ENCODE assay signal across 8 cellular contexts in genomic region chr9:136109351-136110081, GRCh38. TPM values are rescaled to one million over a fixed set of nuclear protein-coding genes. Genes with fewer than 3 reads are reported as not detected.
A peak's percentile ranks its signal among the peaks of the same experiment; 100 is the strongest.
DNase-seq lines count a peak whose midpoint lies in the region; ATAC-seq and TF ChIP-seq lines count a peak whose summit lies in the region.

No MANE protein-coding gene starts in this region.

- WGBS in mammary epithelial cell (ENCODE audit: low coverage, missing lambda C conversion rate), result 12% methylated on average over 6 of the region's 48 CpGs

- H3K9me3 ChIP-seq in mammary epithelial cell (replicated peaks; ENCODE audit: insufficient read depth, low read length), result no peaks in the 10 kb centered on the region

- no peaks in the 10 kb centered on the region for H3K27me3 ChIP-seq in mammary epithelial cell (ENCODE audit: insufficient read depth, low read length)

- dilution Hi-C loops in mammary epithelial cell (cut with HindIII; ENCODE audit: low sequenced_read_pairs), result loop anchor here (5.0 kb wide), 3 partner anchors 52 to 242 kb away; no protein-coding TSS in a partner anchor

- POLR2A ChIA-PET in AG04449 (lab: Yijun Ruan, JAX), result interaction anchor here (1.1 to 1.2 kb wide), 2 partner anchors 8 to 14 kb away, joined by 5 to 7 read pairs; no protein-coding TSS in a partner anchor

- no peak overlapping the region for H3K27ac ChIP-seq in mammary epithelial cell (ENCODE audit: insufficient read depth, low read depth, low read length)

- H3K36me3 ChIP-seq in mammary epithelial cell (ENCODE audit: insufficient read depth, low read length), result no peaks in the 10 kb centered on the region

- CTCF ChIA-PET in AG04449 (lab: Yijun Ruan, JAX), result interaction anchor here (1.0 to 4.0 kb wide), 6 partner anchors 11 to 141 kb away, joined by 3 to 23 read pairs (median 4); no protein-coding TSS in a partner anchor
- CTCF ChIA-PET in mammary epithelial cell (lab: Charles Lee; ENCODE audit: low non-redundant PET), result interaction anchor here (0.6 kb wide), 2 partner anchors 78 to 1331 kb away, joined by 3 to 6 read pairs; no protein-coding TSS in a partner anchor

- intact Hi-C loops in mammary epithelial cell (cut with micrococcal nuclease), result loop anchor here (1.0 to 5.0 kb wide), 2 partner anchors 9 to 202 kb away; partner anchors contain the start of genes CAMSAP1 and TMEM250

- H4K20me1 ChIP-seq in mammary epithelial cell (ENCODE audit: insufficient read depth, low read length), result no peaks in the 10 kb centered on the region

- H3K4me1 ChIP-seq in mammary epithelial cell (ENCODE audit: insufficient read depth, low read length), result peaks cover 46% of the 10 kb centered on the region

- no peaks in the 10 kb centered on the region for H3K79me2 ChIP-seq in mammary epithelial cell (ENCODE audit: insufficient read depth, low read length)

- H2AFZ ChIP-seq in mammary epithelial cell (ENCODE audit: low read depth, low read length), result peak overlapping the region; percentile 61

- peak overlapping the region; percentile 34 for H3K4me3 ChIP-seq in AG04449 (ENCODE audit: low read depth, low read length)
- peak overlapping the region; percentile 27 for H3K4me3 ChIP-seq in WI38 (ENCODE audit: low read depth, low read length)
- H3K4me3 ChIP-seq in mammary epithelial cell (replicated peaks in 1 of 3; ENCODE audit: insufficient read depth in 1 of 3, low read depth in 2 of 3, low read length in 3 of 3), result peak overlapping the region in 2 of 3 experiments; percentile 6 to 12

- in situ Hi-C loops in mammary epithelial cell (cut with MboI; ENCODE audit: low sequenced_read_pairs in 2 of 2), result no loop called here

- TF ChIP-seq CTCF in AG04449 (IDR thresholded peaks at IDR 0.05; ENCODE audit: insufficient read depth, low read length, missing control alignments), result peak; percentile 9
- TF ChIP-seq CTCF in WI38 (IDR thresholded peaks at IDR 0.05; ENCODE audit: low read depth, low read length), result no peak
- TF ChIP-seq CTCF in mammary epithelial cell (conservative IDR thresholded peaks at IDR 0.05 in 1 of 2, IDR thresholded peaks at IDR 0.05 in 1 of 2; ENCODE audit: extremely low read depth in 1 of 2, insufficient read depth in 1 of 2, low read depth in 1 of 2, low read length in 2 of 2), result peak in 1 of 2 donors; percentile 20

- peak overlapping the region; percentile 69 for H3K4me2 ChIP-seq in mammary epithelial cell (ENCODE audit: insufficient read depth, low read depth, low read length)

- peak; percentile 41 for DNase-seq in AG04449 (ENCODE audit: low read depth, low spot score)
- peak; percentile 98 for DNase-seq in NCI-H2171 treated with DMSO at 0.1 percent for 48 hours (lab: John Stamatoyannopoulos, UW)
- DNase-seq in mammary epithelial cell, result peak; percentile 90
- peak; percentile 75 for DNase-seq in iris pigment epithelial cell (ENCODE audit: low read depth)
- peak; percentile 82 to 91 (median 89) for DNase-seq in stimulated activated CD4-positive, alpha-beta T cell treated with anti-CD3 and anti-CD28 coated beads, Interleukin-12 subunit alpha, Interleukin-12 subunit beta, amount 100 ng/mL, for 48 hours (ENCODE audit: low read depth in 2 of 3, low spot score in 1 of 3)

- no peak overlapping the region for H3K9ac ChIP-seq in mammary epithelial cell (ENCODE audit: insufficient read depth, low read length)

- no TSS peak for BruUV-seq in mammary epithelial cell (replicated peaks; lab: Mats Ljungman, UMichigan)

- ATAC-seq in GM18907 (IDR thresholded peaks at IDR 0.05; ENCODE audit: unreplicated experiment), result peak; percentile 76
- ATAC-seq in HG03108 (IDR thresholded peaks at IDR 0.05; ENCODE audit: unreplicated experiment), result peak; percentile 75

RNA-seq across cellular contexts. Expression of gene TMEM250, which starts 9.2 kb away (rescaled TPM):
- 10 to 100 TPM; 33.8 to 49.8 TPM for total RNA-seq in mammary epithelial cell
- polyA plus RNA-seq in mammary epithelial cell, result 27.9 TPM
- polyA minus RNA-seq in mammary epithelial cell, result 25.5 TPM

RNA-seq across cellular contexts. Expression of gene NACC2, which starts 14.4 kb away (rescaled TPM):
- total RNA-seq in mammary epithelial cell, result 10 to 100 TPM; 14.1 to 27.3 TPM
- polyA plus RNA-seq in mammary epithelial cell, result 6.7 TPM
- 13.1 TPM for polyA minus RNA-seq in mammary epithelial cell

Comparison
In these comparisons a context has a peak if more than half of its experiments do, and no peak if none do; other contexts are left out.
1. DNase-seq: peak in every context shown above with its lines; median percentile 98 in NCI-H2171 treated with DMSO at 0.1 percent for 48 hours; 90 in mammary epithelial cell; 89 in stimulated activated CD4-positive, alpha-beta T cell treated with anti-CD3 and anti-CD28 coated beads, Interleukin-12 subunit alpha, Interleukin-12 subunit beta, amount 100 ng/mL, for 48 hours; 75 in iris pigment epithelial cell; 41 in AG04449.